Comparison of ENCODE assay signal across 8 cellular contexts in the genomic region with DNA sequence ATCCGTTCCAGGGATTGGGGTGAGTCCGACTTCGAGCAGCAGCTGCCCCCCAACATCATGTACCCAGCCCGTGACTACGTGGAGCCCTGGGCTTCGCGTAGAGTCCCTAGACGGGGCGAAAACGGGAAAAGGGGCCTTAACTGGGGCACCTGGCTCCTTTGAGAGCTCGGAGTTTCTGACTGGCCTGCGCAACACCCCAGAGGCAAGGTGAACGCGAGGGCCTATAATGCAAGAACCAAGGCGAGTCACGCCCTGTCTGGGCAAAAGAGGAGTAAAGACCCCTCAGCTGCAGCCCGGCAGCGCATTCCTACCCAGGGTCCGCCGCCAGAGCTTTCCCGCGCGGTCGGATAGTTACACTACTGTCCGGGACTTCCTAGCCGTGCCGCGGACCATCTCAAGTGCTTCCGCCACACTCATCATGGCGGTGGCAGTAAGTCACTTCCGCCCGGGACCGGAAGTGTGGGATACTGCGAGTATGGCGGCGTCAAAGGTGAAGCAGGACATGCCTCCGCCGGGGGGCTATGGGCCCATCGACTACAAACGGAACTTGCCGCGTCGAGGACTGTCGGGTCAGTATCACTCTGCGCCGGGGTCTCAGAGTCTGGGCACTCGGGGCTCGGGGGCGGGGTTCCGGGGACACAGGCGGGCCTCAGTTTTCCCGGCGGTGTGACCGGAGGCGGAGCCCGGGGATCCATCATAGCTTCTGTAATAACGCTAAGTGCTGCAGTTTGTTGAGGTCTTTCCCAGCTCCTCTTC. TPM values are rescaled to one million over a fixed set of nuclear protein-coding genes. Genes with fewer than 3 reads are reported as not detected.
A peak's percentile ranks its signal among the peaks of the same experiment; 100 is the strongest.
DNase-seq lines count a peak whose midpoint lies in the region; ATAC-seq and TF ChIP-seq lines count a peak whose summit lies in the region.

A gene (plus strand): TSS at position 462 of the 756 bp plus-strand sequence. CDS start 14 bp downstream, at position 476.

- no peaks in the 10 kb centered on the region for H3K27me3 Mint-ChIP-seq in nephron (ENCODE audit: low read depth)

- H3K27ac Mint-ChIP-seq in nephron: peak within 1 kb of the TSS; percentile 89 to 97 (median 94)

- H3K4me1 Mint-ChIP-seq in nephron: peaks cover 6% of the 10 kb centered on the region

- TF ChIP-seq CTCF in nephron (IDR thresholded peaks at IDR 0.05; ENCODE audit: unreplicated experiment in 3 of 3): no peak

- DNase-seq in EL: peak; percentile 93
- peak; percentile 97 for DNase-seq in H7
- peak; percentile 91 for DNase-seq in M059J (ENCODE audit: low read depth)
- peak; percentile 88 for DNase-seq in activated T-helper 9 cell treated with anti-CD3 and anti-CD28 coated beads, Interleukin-2, amount 50 U/mL, for 16 hours (ENCODE audit: low read depth)
- peak; percentile 80 for DNase-seq in fibroblast of the conjunctiva (ENCODE audit: low read depth)
- DNase-seq in stimulated activated naive CD8-positive, alpha-beta T cell treated with anti-CD3 and anti-CD28 coated beads, Interleukin-15, Interleukin-2, amounts not matched to agents 100 U/mL and 50 U/mL, for 24 hours: peak; percentile 94

- peak within 1 kb of the TSS; percentile 95 to 99 (median 99) for H3K4me3 Mint-ChIP-seq in nephron

- TF ChIP-seq POLR2A in Raji (IDR thresholded peaks at IDR 0.05; ENCODE audit: insufficient read depth, low read depth, low read length): peak; percentile 95

- H3K27me3 ChIP-seq in H7 (ENCODE audit: control insufficient read depth, insufficient read depth, low read length): no peaks in the 10 kb centered on the region

- H3K36me3 Mint-ChIP-seq in nephron (ENCODE audit: low read depth): peaks cover 24% of the 10 kb centered on the region

- peaks cover 11% of the 10 kb centered on the region for H3K36me3 ChIP-seq in H7 (replicated peaks; ENCODE audit: control insufficient read depth, insufficient read depth, low read length)

- peak; percentile 91 for ATAC-seq in stimulated activated naive CD8-positive, alpha-beta T cell treated with anti-CD3 and anti-CD28 coated beads, Interleukin-15, Interleukin-2, amounts not matched to agents 100 U/mL and 50 U/mL, for 24 hours

- peak within 1 kb of the TSS; percentile 64 for H3K4me3 ChIP-seq in H7 (ENCODE audit: insufficient read depth, low read depth, low read length)

- no peaks in the 10 kb centered on the region for H3K9me3 Mint-ChIP-seq in nephron

RNA-seq across cellular contexts. Expression of the gene that starts here (rescaled TPM):
- total RNA-seq in H7 (2014; rRNA removed; shearing (Covaris generic)): 249 and 291 TPM in 2 replicates
- 84.9 and 205 TPM in 2 replicates for total RNA-seq in M059J (2014; rRNA removed; shearing (Covaris generic))

Comparison
In these comparisons a context has a peak if more than half of its experiments do, and no peak if none do; other contexts are left out.
1. Peak in every context shown above with its lines: DNase-seq, ATAC-seq and H3K4me3 ChIP-seq.